In genomic region chr2:9769171-9770005, GRCh38 we compare ENCODE assay signal across 1 cellular context.
TF ChIP-seq lines count a peak whose summit lies in the region.

No MANE protein-coding gene starts in this region.

TF ChIP-seq in GM12878, 131 proteins besides CTCF, POLR2A, EP300 and RAD21 (continued from another document):
- TF ChIP-seq PKNOX1 (IDR thresholded peaks at IDR 0.05) (peak; percentile 70), TCF12 (IDR thresholded peaks at IDR 0.05; ENCODE audit: low read depth, low read length) (0 out of 2 replicates have a peak, but pooled peaks have one; percentile 30), IKZF1 (conservative IDR thresholded peaks at IDR 0.05) (peak; percentile 71), YY1 (IDR thresholded peaks at IDR 0.05; ENCODE audit: low read depth, low read length) (no peak), MEF2B (IDR thresholded peaks at IDR 0.05; ENCODE audit: partially characterized antibody, poor library complexity, severe bottlenecking) (peak; percentile 40), CBX5 (IDR thresholded peaks at IDR 0.05; ENCODE audit: low read depth) (no peak)
- TF ChIP-seq, protein P1, sequence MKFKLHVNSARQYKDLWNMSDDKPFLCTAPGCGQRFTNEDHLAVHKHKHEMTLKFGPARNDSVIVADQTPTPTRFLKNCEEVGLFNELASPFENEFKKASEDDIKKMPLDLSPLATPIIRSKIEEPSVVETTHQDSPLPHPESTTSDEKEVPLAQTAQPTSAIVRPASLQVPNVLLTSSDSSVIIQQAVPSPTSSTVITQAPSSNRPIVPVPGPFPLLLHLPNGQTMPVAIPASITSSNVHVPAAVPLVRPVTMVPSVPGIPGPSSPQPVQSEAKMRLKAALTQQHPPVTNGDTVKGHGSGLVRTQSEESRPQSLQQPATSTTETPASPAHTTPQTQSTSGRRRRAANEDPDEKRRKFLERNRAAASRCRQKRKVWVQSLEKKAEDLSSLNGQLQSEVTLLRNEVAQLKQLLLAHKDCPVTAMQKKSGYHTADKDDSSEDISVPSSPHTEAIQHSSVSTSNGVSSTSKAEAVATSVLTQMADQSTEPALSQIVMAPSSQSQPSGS (IDR thresholded peaks at IDR 0.05; ENCODE audit: low read length), result no peak
